In genomic region chr16:78177218-78177617, GRCh38 we compare ENCODE assay signal across 14 cellular contexts.
DNase-seq lines count a peak whose midpoint lies in the region; ATAC-seq and TF ChIP-seq lines count a peak whose summit lies in the region.
"Had no signal": no experiment of that assay in that cellular context is flagged by ENCODE, and none has a peak within 500 bp of the region (broad histone marks: within the 10 kb centered on the region; RNA-seq: fewer than 3 reads in every experiment).

No MANE protein-coding gene starts in this region.

- peaks cover 0 to 30% of the 10 kb centered on the region in 2 donors for H3K9me3 Mint-ChIP-seq in stimulated activated naive CD8-positive, alpha-beta T cell treated with anti-CD3 and anti-CD28 coated beads, Interleukin-15, amount 100 ng/mL, for 72 hours
- no peaks in the 10 kb centered on the region for H3K9me3 Mint-ChIP-seq in stimulated activated effector memory CD8-positive, alpha-beta T cell treated with anti-CD3 and anti-CD28 coated beads, Interleukin-12 subunit alpha, Interleukin-12 subunit beta, amount 100 ng/mL, for 72 hours
- H3K9me3 Mint-ChIP-seq: CD8-positive, alpha-beta T cell had no signal

- H3K27ac ChIP-seq in lower lobe of right lung (peak overlapping the region; percentile 46), dorsolateral prefrontal cortex (peak overlapping the region in 7 of 59 donors; percentile 3 to 76 (median 39))
- H3K27ac ChIP-seq: BLaER1 treated with 17β-estradiol and CSF1 and Interleukin-3, amounts not matched to agents 10 nM and 100 nM had no signal

- H3K27me3 Mint-ChIP-seq in stimulated activated naive CD8-positive, alpha-beta T cell treated with anti-CD3 and anti-CD28 coated beads, Interleukin-15, amount 100 ng/mL, for 72 hours, result no peaks in the 10 kb centered on the region
- H3K27me3 Mint-ChIP-seq: B cell had no signal

- H3K4me3 Mint-ChIP-seq in stimulated activated naive CD8-positive, alpha-beta T cell treated with anti-CD3 and anti-CD28 coated beads, Interleukin-15, amount 100 ng/mL, for 72 hours, result no peak overlapping the region
- H3K4me3 Mint-ChIP-seq in stimulated activated effector memory CD8-positive, alpha-beta T cell treated with anti-CD3 and anti-CD28 coated beads, Interleukin-12 subunit alpha, Interleukin-12 subunit beta, amount 100 ng/mL, for 72 hours, result no peak overlapping the region
- H3K4me3 Mint-ChIP-seq: B cell; CD8-positive, alpha-beta T cell had no signal

- peak; percentile 32 for ATAC-seq in stimulated activated naive CD8-positive, alpha-beta T cell treated with anti-CD3 and anti-CD28 coated beads, Interleukin-15, Interleukin-2, amounts not matched to agents 100 U/mL and 50 U/mL, for 24 hours
- ATAC-seq in stimulated activated naive CD8-positive, alpha-beta T cell treated with anti-CD3 and anti-CD28 coated beads, Interleukin-15, amount 100 ng/mL, for 72 hours, result no peak
- ATAC-seq in lower lobe of right lung, result no peak
- peak; percentile 60 for ATAC-seq in stimulated activated effector memory CD8-positive, alpha-beta T cell treated with anti-CD3 and anti-CD28 coated beads, Interleukin-12 subunit alpha, Interleukin-12 subunit beta, amount 100 ng/mL, for 72 hours
- ATAC-seq: CD8-positive, alpha-beta T cell had no signal

- intact Hi-C loops in lower lobe of right lung (cut with DNase I) (no loop called here), dorsolateral prefrontal cortex (cut with DNase I) (no loop called here)

- H3K36me3 ChIP-seq in lower lobe of right lung, result no peaks in the 10 kb centered on the region
- H3K36me3 ChIP-seq: HAP-1 had no signal

- H3K4me1 Mint-ChIP-seq in stimulated activated naive CD8-positive, alpha-beta T cell treated with anti-CD3 and anti-CD28 coated beads, Interleukin-15, amount 100 ng/mL, for 72 hours, result no peaks in the 10 kb centered on the region
- peaks cover 5% of the 10 kb centered on the region for H3K4me1 Mint-ChIP-seq in stimulated activated effector memory CD8-positive, alpha-beta T cell treated with anti-CD3 and anti-CD28 coated beads, Interleukin-12 subunit alpha, Interleukin-12 subunit beta, amount 100 ng/mL, for 72 hours
- H3K4me1 Mint-ChIP-seq: B cell had no signal

- TF ChIP-seq CTCF in lower lobe of right lung (IDR thresholded peaks at IDR 0.05) (no peak), dorsolateral prefrontal cortex (IDR thresholded peaks at IDR 0.05 in 54 of 56, conservative IDR thresholded peaks at IDR 0.05 in 2 of 56; ENCODE audit: low read depth in 1 of 56, partially characterized antibody in 56 of 56) (no peak)

- no peaks in the 10 kb centered on the region for H3K27me3 ChIP-seq in lower lobe of right lung (ENCODE audit: low read depth)
- no peaks in the 10 kb centered on the region for H3K27me3 ChIP-seq in dorsolateral prefrontal cortex
- H3K27me3 ChIP-seq: BLaER1 treated with 17β-estradiol and CSF1 and Interleukin-3, amounts not matched to agents 10 nM and 100 nM had no signal

- no peaks in the 10 kb centered on the region for H3K9me3 ChIP-seq in lower lobe of right lung
- H3K9me3 ChIP-seq: HAP-1 had no signal

- no peaks in the 10 kb centered on the region for H3K36me3 Mint-ChIP-seq in stimulated activated effector memory CD8-positive, alpha-beta T cell treated with anti-CD3 and anti-CD28 coated beads, Interleukin-12 subunit alpha, Interleukin-12 subunit beta, amount 100 ng/mL, for 72 hours

- H3K4me3 ChIP-seq in lower lobe of right lung (no peak overlapping the region), dorsolateral prefrontal cortex (peak overlapping the region in 1 of 59 donors; percentile 10)
- H3K4me3 ChIP-seq: BLaER1 treated with 17β-estradiol and CSF1 and Interleukin-3, amounts not matched to agents 10 nM and 100 nM; HAP-1 had no signal

- no peaks in the 10 kb centered on the region for H3K4me1 ChIP-seq in lower lobe of right lung
- H3K4me1 ChIP-seq: BLaER1 treated with 17β-estradiol and CSF1 and Interleukin-3, amounts not matched to agents 10 nM and 100 nM; HAP-1 had no signal

- peak; percentile 3 for DNase-seq in stimulated activated naive CD8-positive, alpha-beta T cell treated with anti-CD3 and anti-CD28 coated beads, Interleukin-15, Interleukin-2, amounts not matched to agents 100 U/mL and 50 U/mL, for 24 hours
- no peak for DNase-seq in stimulated activated naive CD8-positive, alpha-beta T cell treated with anti-CD3 and anti-CD28 coated beads, Interleukin-15, amount 100 ng/mL, for 72 hours
- no peak for DNase-seq in lower lobe of right lung
- no peak for DNase-seq in stimulated activated effector memory CD8-positive, alpha-beta T cell treated with anti-CD3 and anti-CD28 coated beads, Interleukin-12 subunit alpha, Interleukin-12 subunit beta, amount 100 ng/mL, for 72 hours (ENCODE audit: low spot score in 2 of 2)
- DNase-seq in NCI-H82 treated with DMSO at 0.1 percent for 48 hours (lab: John Stamatoyannopoulos, UW; ENCODE audit: unreplicated experiment), result no peak
- DNase-seq in dorsolateral prefrontal cortex, result no peak
- no peak for DNase-seq in NCI-H82 (lab: John Stamatoyannopoulos, UW)
- DNase-seq: Calu3; CD8-positive, alpha-beta T cell; DMS79 treated with DMSO at 0.1 percent for 48 hours; GF-D8 had no signal

- H3K27ac Mint-ChIP-seq in stimulated activated naive CD8-positive, alpha-beta T cell treated with anti-CD3 and anti-CD28 coated beads, Interleukin-15, amount 100 ng/mL, for 72 hours, result no peak overlapping the region
- H3K27ac Mint-ChIP-seq in stimulated activated effector memory CD8-positive, alpha-beta T cell treated with anti-CD3 and anti-CD28 coated beads, Interleukin-12 subunit alpha, Interleukin-12 subunit beta, amount 100 ng/mL, for 72 hours, result no peak overlapping the region
- H3K27ac Mint-ChIP-seq: B cell; CD8-positive, alpha-beta T cell had no signal

Comparison
In these comparisons a context has a peak if more than half of its experiments do, and no peak if none do; other contexts are left out.
1. ATAC-seq: peak in stimulated activated naive CD8-positive, alpha-beta T cell treated with anti-CD3 and anti-CD28 coated beads, Interleukin-15, Interleukin-2, amounts not matched to agents 100 U/mL and 50 U/mL, for 24 hours (single experiment) and stimulated activated effector memory CD8-positive, alpha-beta T cell treated with anti-CD3 and anti-CD28 coated beads, Interleukin-12 subunit alpha, Interleukin-12 subunit beta, amount 100 ng/mL, for 72 hours (single experiment); none in stimulated activated naive CD8-positive, alpha-beta T cell treated with anti-CD3 and anti-CD28 coated beads, Interleukin-15, amount 100 ng/mL, for 72 hours (single experiment) and lower lobe of right lung (0 of 2).